Comparison of ENCODE assay signal across 23 cellular contexts in genomic region chr14:78501901-78502300, GRCh38.
DNase-seq lines count a peak whose midpoint lies in the region; ATAC-seq, FAIRE-seq and TF ChIP-seq lines count a peak whose summit lies in the region.
"Had no signal": no experiment of that assay in that cellular context is flagged by ENCODE, and none has a peak within 500 bp of the region (broad histone marks: within the 10 kb centered on the region; RNA-seq: fewer than 3 reads in every experiment).

No MANE protein-coding gene starts in this region.

- H3K9me3 ChIP-seq in A549 (no peaks in the 10 kb centered on the region), K562 (replicated peaks; ENCODE audit: control insufficient read depth, insufficient read depth, low read depth, low read length) (no peaks in the 10 kb centered on the region)
- H3K9me3 ChIP-seq: Caco-2 had no signal

- FAIRE-seq in A549 (lab: Jason Lieb, UNC) (no peak), K562 (lab: Jason Lieb, UNC) (no peak)
- FAIRE-seq: A204.1, D721Med, G401.6, GM12892, GM18507 had no signal

- intact Hi-C loops in K562 (cut with micrococcal nuclease): no loop called here

- no peaks in the 10 kb centered on the region for H3K27me3 ChIP-seq in K562 (ENCODE audit: control insufficient read depth in 2 of 2, insufficient read depth in 2 of 2, low read length in 2 of 2)
- H3K27me3 ChIP-seq: BLaER1 treated with 17β-estradiol and CSF1 and Interleukin-3, amounts not matched to agents 10 nM and 100 nM had no signal

- no peak for TF ChIP-seq CTCF in A549 (IDR thresholded peaks at IDR 0.05)
- no peak for TF ChIP-seq CTCF in K562 (IDR thresholded peaks at IDR 0.05 in 2 of 3, conservative IDR thresholded peaks at IDR 0.05 in 1 of 3; ENCODE audit: insufficient read depth in 2 of 3, low read depth in 1 of 3, low read length in 3 of 3)

- in situ Hi-C loops in K562 (cut with MboI): no loop called here

- TF ChIP-seq RAD21 in A549 (conservative IDR thresholded peaks at IDR 0.05 in 1 of 2, IDR thresholded peaks at IDR 0.05 in 1 of 2) (no peak), Ishikawa (IDR thresholded peaks at IDR 0.05; ENCODE audit: low read depth) (no peak), K562 (CRISPR knock-in tag; conservative IDR thresholded peaks at IDR 0.05 in 1 of 2, IDR thresholded peaks at IDR 0.05 in 1 of 2) (no peak)

- WGBS in A549 (ENCODE audit: missing lambda C conversion rate): 0% methylated on average over 4 of the region's 4 CpGs
- 0% methylated on average over 4 of the region's 4 CpGs for WGBS in K562 (ENCODE audit: insufficient coverage, low coverage, missing lambda C conversion rate)

- H3K9me1 ChIP-seq in K562 (ENCODE audit: control insufficient read depth, insufficient read depth, low read length): no peaks in the 10 kb centered on the region

- H3K4me2 ChIP-seq in A549 (no peak overlapping the region), K562 (ENCODE audit: insufficient read depth, low read length) (no peak overlapping the region)
- H3K4me2 ChIP-seq: BLaER1 treated with 17β-estradiol and CSF1 and Interleukin-3, amounts not matched to agents 10 nM and 100 nM had no signal

- H3K27ac ChIP-seq in A549 (no peak overlapping the region), K562 (ENCODE audit: extremely low read depth, low read depth, low read length) (no peak overlapping the region)
- H3K27ac ChIP-seq: BLaER1 treated with 17β-estradiol and CSF1 and Interleukin-3, amounts not matched to agents 10 nM and 100 nM; C4-2B had no signal

- no TSS peak for BruUV-seq in K562 (replicated peaks; lab: Mats Ljungman, UMichigan)

- ATAC-seq in A549 (no peak), K562 (no peak), GM21447 (IDR thresholded peaks at IDR 0.05; ENCODE audit: unreplicated experiment) (no peak), HG02610 (IDR thresholded peaks at IDR 0.05; ENCODE audit: unreplicated experiment) (no peak), HG03521 (IDR thresholded peaks at IDR 0.05; ENCODE audit: unreplicated experiment) (no peak)
- ATAC-seq: CD8-positive, alpha-beta T cell had no signal

- CTCF ChIA-PET in A549 (lab: Yijun Ruan, JAX): interaction anchor here (0.7 kb wide), 1 partner anchor 10 kb away, joined by 3 read pairs; no protein-coding TSS in a partner anchor
- CTCF ChIA-PET in K562 (lab: Yijun Ruan, JAX; ENCODE audit: low intra/inter-chr PET ratio): no interaction called here

- H3K4me1 ChIP-seq in A549: no peaks in the 10 kb centered on the region
- no peaks in the 10 kb centered on the region for H3K4me1 ChIP-seq in K562 (replicated peaks in 1 of 2; ENCODE audit: control insufficient read depth in 2 of 2, insufficient read depth in 2 of 2, low read length in 2 of 2)
- H3K4me1 ChIP-seq: BLaER1 treated with 17β-estradiol and CSF1 and Interleukin-3, amounts not matched to agents 10 nM and 100 nM; Caco-2 had no signal

- no peak for TF ChIP-seq EP300 in A549 (IDR thresholded peaks at IDR 0.05)
- no peak for TF ChIP-seq EP300 in Ishikawa (IDR thresholded peaks at IDR 0.05; ENCODE audit: borderline replicate concordance)
- no peak for TF ChIP-seq EP300 in K562 (IDR thresholded peaks at IDR 0.05; ENCODE audit: low read length)

- no peaks in the 10 kb centered on the region for H3K36me3 ChIP-seq in K562 (ENCODE audit: control insufficient read depth, insufficient read depth, low read length)
- H3K36me3 ChIP-seq: BLaER1 treated with 17β-estradiol and CSF1 and Interleukin-3, amounts not matched to agents 10 nM and 100 nM had no signal

- H3K9ac ChIP-seq in K562 (ENCODE audit: insufficient read depth in 1 of 2, low read depth in 2 of 2, low read length in 2 of 2): no peak overlapping the region
- H3K9ac ChIP-seq: BLaER1 treated with 17β-estradiol and CSF1 and Interleukin-3, amounts not matched to agents 10 nM and 100 nM had no signal

- H2AFZ ChIP-seq in K562 (ENCODE audit: low read depth, low read length): no peak overlapping the region

- TF ChIP-seq POLR2A in A549 (IDR thresholded peaks at IDR 0.05; ENCODE audit: low read length): no peak
- no peak for TF ChIP-seq POLR2A in K562 (conservative IDR thresholded peaks at IDR 0.05)

- no peaks in the 10 kb centered on the region for H4K20me1 ChIP-seq in K562 (replicated peaks; ENCODE audit: control insufficient read depth, insufficient read depth, low read length)
- H4K20me1 ChIP-seq: BLaER1 treated with 17β-estradiol and CSF1 and Interleukin-3, amounts not matched to agents 10 nM and 100 nM had no signal

- DNase-seq in NCI-H2171 treated with DMSO at 0.1 percent for 48 hours (lab: John Stamatoyannopoulos, UW) (peak; percentile 27), NCI-H2171 (lab: John Stamatoyannopoulos, UW) (no peak), A549 (ENCODE audit: low read depth in 1 of 2, low spot score in 1 of 2) (peak in 1 of 2 experiments; percentile 0), K562 (ENCODE audit: extremely low read depth in 1 of 4, low spot score in 3 of 4) (no peak)
- DNase-seq: 8988T; AML-193; Caco-2; Calu3; CD4-positive, alpha-beta T cell; CD8-positive, alpha-beta T cell; DMS79 treated with DMSO at 0.1 percent for 48 hours; GF-D8 had no signal

- no peaks in the 10 kb centered on the region for H3K79me2 ChIP-seq in K562 (ENCODE audit: control insufficient read depth, insufficient read depth, low read length)

- POLR2A ChIA-PET in A549 (lab: Yijun Ruan, JAX): no interaction called here
- POLR2A ChIA-PET in K562 (lab: Yijun Ruan, JAX): interaction anchor here (0.7 kb wide), 1 partner anchor 13 kb away, joined by 3 read pairs; no protein-coding TSS in a partner anchor

- no peak overlapping the region for H3K4me3 ChIP-seq in A549
- no peak overlapping the region for H3K4me3 ChIP-seq in K562
- H3K4me3 ChIP-seq: BLaER1 treated with 17β-estradiol and CSF1 and Interleukin-3, amounts not matched to agents 10 nM and 100 nM had no signal

TF ChIP-seq in A549, 52 proteins besides CTCF, POLR2A, EP300 and RAD21 (continues in another document):
- no peak for TF ChIP-seq ESRRA (IDR thresholded peaks at IDR 0.05; ENCODE audit: borderline replicate concordance, low read length)
- no peak for TF ChIP-seq CHD2 (IDR thresholded peaks at IDR 0.05; ENCODE audit: low read length, partially characterized antibody)
- TF ChIP-seq HOXB5 (CRISPR knock-in tag; IDR thresholded peaks at IDR 0.05): no peak
- TF ChIP-seq GATA3 (IDR thresholded peaks at IDR 0.05; ENCODE audit: borderline replicate concordance): no peak
- TF ChIP-seq, protein P1, sequence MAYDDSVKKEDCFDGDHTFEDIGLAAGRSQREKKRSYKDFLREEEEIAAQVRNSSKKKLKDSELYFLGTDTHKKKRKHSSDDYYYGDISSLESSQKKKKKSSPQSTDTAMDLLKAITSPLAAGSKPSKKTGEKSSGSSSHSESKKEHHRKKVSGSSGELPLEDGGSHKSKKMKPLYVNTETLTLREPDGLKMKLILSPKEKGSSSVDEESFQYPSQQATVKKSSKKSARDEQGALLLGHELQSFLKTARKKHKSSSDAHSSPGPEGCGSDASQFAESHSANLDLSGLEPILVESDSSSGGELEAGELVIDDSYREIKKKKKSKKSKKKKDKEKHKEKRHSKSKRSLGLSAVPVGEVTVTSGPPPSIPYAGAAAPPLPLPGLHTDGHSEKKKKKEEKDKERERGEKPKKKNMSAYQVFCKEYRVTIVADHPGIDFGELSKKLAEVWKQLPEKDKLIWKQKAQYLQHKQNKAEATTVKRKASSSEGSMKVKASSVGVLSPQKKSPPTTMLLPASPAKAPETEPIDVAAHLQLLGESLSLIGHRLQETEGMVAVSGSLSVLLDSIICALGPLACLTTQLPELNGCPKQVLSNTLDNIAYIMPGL (CRISPR knock-in tag; IDR thresholded peaks at IDR 0.05; ENCODE audit: borderline replicate concordance): no peak

TF ChIP-seq in Ishikawa, 13 proteins besides CTCF, POLR2A, EP300 and RAD21:
- TF ChIP-seq TAF1 (IDR thresholded peaks at IDR 0.05; ENCODE audit: low read depth): no peak
- no peak for TF ChIP-seq CEBPB (IDR thresholded peaks at IDR 0.05)
- TF ChIP-seq CREB1 (IDR thresholded peaks at IDR 0.05; ENCODE audit: low read depth): no peak
- TF ChIP-seq EGR1 (IDR thresholded peaks at IDR 0.05): no peak
- no peak for TF ChIP-seq TCF12 (IDR thresholded peaks at IDR 0.05; ENCODE audit: low read depth)
- TF ChIP-seq, protein P2, sequence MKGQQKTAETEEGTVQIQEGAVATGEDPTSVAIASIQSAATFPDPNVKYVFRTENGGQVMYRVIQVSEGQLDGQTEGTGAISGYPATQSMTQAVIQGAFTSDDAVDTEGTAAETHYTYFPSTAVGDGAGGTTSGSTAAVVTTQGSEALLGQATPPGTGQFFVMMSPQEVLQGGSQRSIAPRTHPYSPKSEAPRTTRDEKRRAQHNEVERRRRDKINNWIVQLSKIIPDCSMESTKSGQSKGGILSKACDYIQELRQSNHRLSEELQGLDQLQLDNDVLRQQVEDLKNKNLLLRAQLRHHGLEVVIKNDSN (IDR thresholded peaks at IDR 0.05): peak; percentile 36; the same call in 1 of the 2 replicates

TF ChIP-seq in K562, 482 proteins besides CTCF, POLR2A, EP300 and RAD21 (continues in another document):
- TF ChIP-seq USF2 (CRISPR knock-in tag; IDR thresholded peaks at IDR 0.05) (0 out of 2 replicates have a peak, but pooled peaks have one; percentile 14), TOE1 (IDR thresholded peaks at IDR 0.05; ENCODE audit: borderline replicate concordance) (peak; percentile 54; the same call in 1 of the 2 replicates), TOE1 (CRISPR knock-in tag; IDR thresholded peaks at IDR 0.05; ENCODE audit: borderline replicate concordance, low read depth) (no peak), CREB3 (tag; conservative IDR thresholded peaks at IDR 0.05; ENCODE audit: low read depth) (no peak), CBFA2T2 (conservative IDR thresholded peaks at IDR 0.05) (0 out of 2 replicates have a peak, but pooled peaks have one; percentile 7), ZNF12 (CRISPR knock-in tag; IDR thresholded peaks at IDR 0.05) (no peak)
